ENCODE assay signal across 1 cellular context in the genomic region with DNA sequence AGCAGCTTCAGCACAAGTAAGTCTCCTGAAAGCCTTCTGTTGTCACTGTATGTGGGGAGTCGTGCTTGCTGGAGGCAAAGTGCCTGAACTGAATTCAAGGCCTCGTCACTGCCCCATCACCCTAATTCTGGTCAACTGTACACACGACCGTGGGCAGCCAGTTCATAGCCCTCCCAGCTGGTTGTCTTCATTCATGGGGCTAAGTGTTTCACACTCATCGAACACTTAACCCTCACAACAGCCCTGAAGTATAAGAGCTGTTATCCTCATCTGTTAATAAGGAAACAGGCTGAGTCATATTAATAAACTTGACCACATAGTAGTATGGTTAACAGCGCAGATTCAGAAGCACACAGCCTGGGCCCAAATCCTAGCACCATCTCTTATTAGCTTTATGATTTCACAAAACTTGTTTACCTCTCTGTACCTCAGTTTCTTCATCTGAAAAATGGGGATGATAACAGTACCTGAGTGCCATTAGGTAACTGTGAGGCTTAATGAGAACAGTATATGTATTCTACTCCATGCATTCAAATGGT.
TF ChIP-seq lines count a peak whose summit lies in the region.

No MANE protein-coding gene starts in this region.

TF ChIP-seq in SK-N-SH, 30 proteins besides CTCF, POLR2A, EP300 and RAD21 (continued from another document):
- TF ChIP-seq POLR2AphosphoS5 (IDR thresholded peaks at IDR 0.05; ENCODE audit: low read depth, low read length), result no peak
- no peak for TF ChIP-seq MEF2A (IDR thresholded peaks at IDR 0.05; ENCODE audit: borderline replicate concordance, low read depth)
- TF ChIP-seq, protein P1, sequence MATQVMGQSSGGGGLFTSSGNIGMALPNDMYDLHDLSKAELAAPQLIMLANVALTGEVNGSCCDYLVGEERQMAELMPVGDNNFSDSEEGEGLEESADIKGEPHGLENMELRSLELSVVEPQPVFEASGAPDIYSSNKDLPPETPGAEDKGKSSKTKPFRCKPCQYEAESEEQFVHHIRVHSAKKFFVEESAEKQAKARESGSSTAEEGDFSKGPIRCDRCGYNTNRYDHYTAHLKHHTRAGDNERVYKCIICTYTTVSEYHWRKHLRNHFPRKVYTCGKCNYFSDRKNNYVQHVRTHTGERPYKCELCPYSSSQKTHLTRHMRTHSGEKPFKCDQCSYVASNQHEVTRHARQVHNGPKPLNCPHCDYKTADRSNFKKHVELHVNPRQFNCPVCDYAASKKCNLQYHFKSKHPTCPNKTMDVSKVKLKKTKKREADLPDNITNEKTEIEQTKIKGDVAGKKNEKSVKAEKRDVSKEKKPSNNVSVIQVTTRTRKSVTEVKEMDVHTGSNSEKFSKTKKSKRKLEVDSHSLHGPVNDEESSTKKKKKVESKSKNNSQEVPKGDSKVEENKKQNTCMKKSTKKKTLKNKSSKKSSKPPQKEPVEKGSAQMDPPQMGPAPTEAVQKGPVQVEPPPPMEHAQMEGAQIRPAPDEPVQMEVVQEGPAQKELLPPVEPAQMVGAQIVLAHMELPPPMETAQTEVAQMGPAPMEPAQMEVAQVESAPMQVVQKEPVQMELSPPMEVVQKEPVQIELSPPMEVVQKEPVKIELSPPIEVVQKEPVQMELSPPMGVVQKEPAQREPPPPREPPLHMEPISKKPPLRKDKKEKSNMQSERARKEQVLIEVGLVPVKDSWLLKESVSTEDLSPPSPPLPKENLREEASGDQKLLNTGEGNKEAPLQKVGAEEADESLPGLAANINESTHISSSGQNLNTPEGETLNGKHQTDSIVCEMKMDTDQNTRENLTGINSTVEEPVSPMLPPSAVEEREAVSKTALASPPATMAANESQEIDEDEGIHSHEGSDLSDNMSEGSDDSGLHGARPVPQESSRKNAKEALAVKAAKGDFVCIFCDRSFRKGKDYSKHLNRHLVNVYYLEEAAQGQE (IDR thresholded peaks at IDR 0.05; ENCODE audit: low read depth, low read length), result no peak
